8 cellular contexts compared by ENCODE assay signal in genomic region chr14:64983439-64984310, GRCh38. TPM values are rescaled to one million over a fixed set of nuclear protein-coding genes. Genes with fewer than 3 reads are reported as not detected.
DNase-seq lines count a peak whose midpoint lies in the region; ATAC-seq and TF ChIP-seq lines count a peak whose summit lies in the region.

No MANE protein-coding gene starts in this region.

- peak overlapping the region; percentile 61 for H3K4me2 ChIP-seq in mammary epithelial cell (ENCODE audit: insufficient read depth, low read depth, low read length)

- DNase-seq in DMS 273 (lab: John Stamatoyannopoulos, UW; ENCODE audit: unreplicated experiment) (peak; percentile 75), HFF-Myc (ENCODE audit: extremely low read depth, low read depth) (peak; percentile 22), Peyer's patch (no peak), mammary epithelial cell (peak; percentile 48), right lobe of liver (no peak), upper lobe of left lung (peak in 1 of 2 donors; percentile 38)

- intact Hi-C loops in mammary epithelial cell (cut with micrococcal nuclease) (loop anchor here (1.0 to 10.0 kb wide), 4 partner anchors 69 to 971 kb away; partner anchors contain the start of gene CHURC1), right lobe of liver (cut with DNase I) (no loop called here)

- H3K27me3 ChIP-seq in Peyer's patch (no peaks in the 10 kb centered on the region), mammary epithelial cell (ENCODE audit: insufficient read depth, low read length) (no peaks in the 10 kb centered on the region), right lobe of liver (no peaks in the 10 kb centered on the region), upper lobe of left lung (no peaks in the 10 kb centered on the region)

- CTCF ChIA-PET in mammary epithelial cell (lab: Charles Lee; ENCODE audit: low non-redundant PET) = no interaction called here

- H3K27ac ChIP-seq in Peyer's patch (no peak overlapping the region), mammary epithelial cell (ENCODE audit: insufficient read depth, low read depth, low read length) (no peak overlapping the region), right lobe of liver (no peak overlapping the region), upper lobe of left lung (no peak overlapping the region)

- peaks cover 0 to 10% (median 2%) of the 10 kb centered on the region in 4 donors for H3K4me1 ChIP-seq in Peyer's patch
- H3K4me1 ChIP-seq in mammary epithelial cell (ENCODE audit: insufficient read depth, low read length) = peaks cover 6% of the 10 kb centered on the region
- H3K4me1 ChIP-seq in right lobe of liver = peaks cover 0 to 8% (median 4%) of the 10 kb centered on the region in 4 donors
- peaks cover 16 to 24% (median 19%) of the 10 kb centered on the region in 4 donors for H3K4me1 ChIP-seq in upper lobe of left lung

- TF ChIP-seq CTCF in HFF-Myc (IDR thresholded peaks at IDR 0.05; ENCODE audit: low read depth, low read length, missing control alignments) (peak; percentile 57), Peyer's patch (IDR thresholded peaks at IDR 0.05) (peak; percentile 57 to 73 (median 62)), mammary epithelial cell (conservative IDR thresholded peaks at IDR 0.05 in 1 of 2, IDR thresholded peaks at IDR 0.05 in 1 of 2; ENCODE audit: extremely low read depth in 1 of 2, insufficient read depth in 1 of 2, low read depth in 1 of 2, low read length in 2 of 2) (peak; percentile 65 to 66), right lobe of liver (IDR thresholded peaks at IDR 0.05) (peak; percentile 53 to 76 (median 74)), upper lobe of left lung (IDR thresholded peaks at IDR 0.05) (peak; percentile 13 to 67 (median 50))

- no peak for TF ChIP-seq EP300 in upper lobe of left lung (IDR thresholded peaks at IDR 0.05)

- no peak overlapping the region for H3K4me3 ChIP-seq in HFF-Myc (replicated peaks; ENCODE audit: low read depth, low read length)
- no peak overlapping the region for H3K4me3 ChIP-seq in Peyer's patch
- peak overlapping the region; percentile 0 to 20 (median 4) for H3K4me3 ChIP-seq in mammary epithelial cell (replicated peaks in 1 of 3; ENCODE audit: insufficient read depth in 1 of 3, low read depth in 2 of 3, low read length in 3 of 3)
- peak overlapping the region in 2 of 3 donors; percentile 20 to 24 for H3K4me3 ChIP-seq in right lobe of liver
- H3K4me3 ChIP-seq in upper lobe of left lung = peak overlapping the region in 1 of 4 donors; percentile 18

- H2AFZ ChIP-seq in mammary epithelial cell (ENCODE audit: low read depth, low read length) = peak overlapping the region; percentile 89

- BruUV-seq in mammary epithelial cell (replicated peaks; lab: Mats Ljungman, UMichigan) = no TSS peak

- dilution Hi-C loops in mammary epithelial cell (cut with HindIII; ENCODE audit: low sequenced_read_pairs) = no loop called here

- ATAC-seq in right lobe of liver (peak in 3 of 4 donors; percentile 21 to 32 (median 26)), upper lobe of left lung (ENCODE audit: low FRiP score in 2 of 2) (no peak), GM18519 (IDR thresholded peaks at IDR 0.05; ENCODE audit: low FRiP score, unreplicated experiment) (no peak), HG02678 (IDR thresholded peaks at IDR 0.05; ENCODE audit: unreplicated experiment) (no peak)

- in situ Hi-C loops in mammary epithelial cell (cut with MboI; ENCODE audit: low sequenced_read_pairs in 2 of 2) = no loop called here

- no peak overlapping the region for H3K9ac ChIP-seq in mammary epithelial cell (ENCODE audit: insufficient read depth, low read length)

- WGBS in mammary epithelial cell (ENCODE audit: low coverage, missing lambda C conversion rate) = 1% methylated on average over 15 of the region's 15 CpGs
- WGBS in right lobe of liver (ENCODE audit: insufficient coverage, low coverage, low lambda C conversion rate, missing lambda C conversion rate) = 3% methylated on average over 15 of the region's 15 CpGs
- WGBS in upper lobe of left lung, 2 donors = 7% methylated on average over 15 of the region's 15 CpGs

- H3K79me2 ChIP-seq in mammary epithelial cell (ENCODE audit: insufficient read depth, low read length) = peaks cover 16% of the 10 kb centered on the region

- no peaks in the 10 kb centered on the region for H3K36me3 ChIP-seq in Peyer's patch
- H3K36me3 ChIP-seq in mammary epithelial cell (ENCODE audit: insufficient read depth, low read length) = no peaks in the 10 kb centered on the region
- H3K36me3 ChIP-seq in right lobe of liver = no peaks in the 10 kb centered on the region
- H3K36me3 ChIP-seq in upper lobe of left lung = no peaks in the 10 kb centered on the region

- TF ChIP-seq POLR2A in Peyer's patch (IDR thresholded peaks at IDR 0.05) (no peak), right lobe of liver (IDR thresholded peaks at IDR 0.05) (no peak), upper lobe of left lung (IDR thresholded peaks at IDR 0.05) (no peak)

- H3K9me3 ChIP-seq in Peyer's patch (no peaks in the 10 kb centered on the region), mammary epithelial cell (replicated peaks; ENCODE audit: insufficient read depth, low read length) (no peaks in the 10 kb centered on the region), right lobe of liver (no peaks in the 10 kb centered on the region), upper lobe of left lung (no peaks in the 10 kb centered on the region)

- H4K20me1 ChIP-seq in mammary epithelial cell (ENCODE audit: insufficient read depth, low read length) = no peaks in the 10 kb centered on the region

RNA-seq across cellular contexts. Expression of gene FNTB, which starts 3.0 kb away (rescaled TPM):
- total RNA-seq in Peyer's patch (10 to 100 TPM; 11.9 to 25.6 (median 17.6) TPM), mammary epithelial cell (10 to 100 TPM; 11.7 to 12.5 TPM), right lobe of liver (10 to 100 TPM in 2 of 6 experiments, 1 to 10 TPM in 4; 6.1 to 19.2 (median 9.0) TPM), upper lobe of left lung (10 to 100 TPM in 5 of 6 donors, 1 to 10 TPM in 1; 9.5 to 30.1 (median 16.0) TPM)
- 17.0 TPM for polyA plus RNA-seq in mammary epithelial cell
- polyA minus RNA-seq in mammary epithelial cell = 56.4 TPM

RNA-seq across cellular contexts. Expression of gene RAB15, which starts 11.5 kb away (rescaled TPM):
- total RNA-seq in Peyer's patch (10 to 100 TPM; 17.4 to 29.8 (median 22.4) TPM), mammary epithelial cell (1 to 10 TPM; 5.8 to 6.2 TPM), right lobe of liver (10 to 100 TPM in 2 of 6 experiments, 1 to 10 TPM in 4; 6.5 to 13.8 (median 9.0) TPM), upper lobe of left lung (10 to 100 TPM; 16.8 to 39.8 (median 22.8) TPM)
- polyA plus RNA-seq in mammary epithelial cell = 3.4 TPM
- polyA minus RNA-seq in mammary epithelial cell = 2.1 TPM

RNA-seq across cellular contexts. Expression of gene GPX2, which starts 41.1 kb away (rescaled TPM):
- total RNA-seq in Peyer's patch (100 to 1,000 TPM; 115 to 286 (median 143) TPM), mammary epithelial cell (10 to 100 TPM; 10.3 to 22.0 TPM), right lobe of liver (1,000 to 10,000 TPM in 1 of 6 experiments, 100 to 1,000 TPM in 5; 248 to 1,113 (median 341) TPM), upper lobe of left lung (1 to 10 TPM in 5 of 6 donors, under 1 TPM in 1; 0.91 to 9.5 (median 2.2) TPM)
- 19.8 TPM for polyA plus RNA-seq in mammary epithelial cell
- polyA minus RNA-seq in mammary epithelial cell = 4.7 TPM

Comparison
In these comparisons a context has a peak if more than half of its experiments do, and no peak if none do; other contexts are left out.
1. DNase-seq: peak in DMS 273 (single experiment), HFF-Myc (single experiment) and mammary epithelial cell (single experiment); none in Peyer's patch (0 of 3) and right lobe of liver (0 of 3).
2. H3K4me3 ChIP-seq: peak in mammary epithelial cell (3 of 3) and right lobe of liver (2 of 3); none in HFF-Myc (single experiment) and Peyer's patch (0 of 4).
3. ATAC-seq: peak in right lobe of liver (3 of 4); none in upper lobe of left lung (0 of 2), GM18519 (single experiment) and HG02678 (single experiment).
4. RNA of gene GPX2, which starts 41.1 kb away (total RNA-seq): 248 to 1,113 TPM in right lobe of liver and 115 to 286 TPM in Peyer's patch; 10.3 to 22.0 TPM in mammary epithelial cell and 0.91 to 9.5 TPM in upper lobe of left lung; every median in the first group is over 4 times any median in the second.
5. Peak in every context shown above with its lines, with median percentiles within 50 percentile points of each other: CTCF ChIP-seq.